15 cellular contexts compared by ENCODE assay signal in genomic region chr2:97727296-97727695, GRCh38. TPM values are rescaled to one million over a fixed set of nuclear protein-coding genes. Genes with fewer than 3 reads are reported as not detected.
DNase-seq lines count a peak whose midpoint lies in the region; ATAC-seq and TF ChIP-seq lines count a peak whose summit lies in the region.
"Had no signal": no experiment of that assay in that cellular context is flagged by ENCODE, and none has a peak within 500 bp of the region (broad histone marks: within the 10 kb centered on the region; RNA-seq: fewer than 3 reads in every experiment).

No MANE protein-coding gene starts in this region.

- H3K36me3 Mint-ChIP-seq in activated naive CD4-positive, alpha-beta T cell treated with anti-CD3 and anti-CD28 coated beads, Interleukin-2, amount 50 U/mL, for 24 hours: peaks cover 29% of the 10 kb centered on the region
- peaks cover 95% of the 10 kb centered on the region for H3K36me3 Mint-ChIP-seq in effector memory CD8-positive, alpha-beta T cell (ENCODE audit: insufficient read depth)
- peaks cover 1% of the 10 kb centered on the region for H3K36me3 Mint-ChIP-seq in progenitor cell of endocrine pancreas (ENCODE audit: insufficient read depth)

- no peaks in the 10 kb centered on the region for H3K36me3 ChIP-seq in WERI-Rb-1
- H3K36me3 ChIP-seq: MG63, right lobe of liver, upper lobe of left lung had no signal

- TF ChIP-seq CTCF in WERI-Rb-1 (IDR thresholded peaks at IDR 0.05; ENCODE audit: low read depth, low read length) (no peak), progenitor cell of endocrine pancreas (IDR thresholded peaks at IDR 0.05; ENCODE audit: unreplicated experiment) (no peak)

- ATAC-seq in effector memory CD8-positive, alpha-beta T cell (replicated peaks): no peak
- ATAC-seq in GM18907 (IDR thresholded peaks at IDR 0.05; ENCODE audit: unreplicated experiment): no peak
- no peak for ATAC-seq in HG03139 (IDR thresholded peaks at IDR 0.05; ENCODE audit: unreplicated experiment)

- no peak for DNase-seq in activated naive CD4-positive, alpha-beta T cell treated with anti-CD3 and anti-CD28 coated beads, Interleukin-2, amount 50 U/mL, for 16 hours
- DNase-seq in WERI-Rb-1 (no peak), progenitor cell of endocrine pancreas (ENCODE audit: low spot score, unreplicated experiment) (no peak), NCI-H69 (lab: John Stamatoyannopoulos, UW) (no peak)
- no peak for DNase-seq in effector memory CD8-positive, alpha-beta T cell
- DNase-seq: cortex of kidney, DND-41, upper lobe of left lung had no signal

- peak overlapping the region; percentile 91 for H3K27ac Mint-ChIP-seq in activated naive CD4-positive, alpha-beta T cell treated with anti-CD3 and anti-CD28 coated beads, Interleukin-2, amount 50 U/mL, for 24 hours
- H3K27ac Mint-ChIP-seq in effector memory CD8-positive, alpha-beta T cell: peak overlapping the region; percentile 85 to 87
- H3K27ac Mint-ChIP-seq in progenitor cell of endocrine pancreas: peak overlapping the region; percentile 33
- H3K27ac Mint-ChIP-seq: mesothelial cell of epicardium had no signal

- H3K4me3 Mint-ChIP-seq in activated naive CD4-positive, alpha-beta T cell treated with anti-CD3 and anti-CD28 coated beads, Interleukin-2, amount 50 U/mL, for 24 hours: no peak overlapping the region
- H3K4me3 Mint-ChIP-seq in effector memory CD8-positive, alpha-beta T cell: peak overlapping the region; percentile 29 to 62
- no peak overlapping the region for H3K4me3 Mint-ChIP-seq in progenitor cell of endocrine pancreas (ENCODE audit: low read depth)
- H3K4me3 Mint-ChIP-seq: mesothelial cell of epicardium had no signal

- H3K9me3 Mint-ChIP-seq in activated naive CD4-positive, alpha-beta T cell treated with anti-CD3 and anti-CD28 coated beads, Interleukin-2, amount 50 U/mL, for 24 hours: no peaks in the 10 kb centered on the region
- H3K9me3 Mint-ChIP-seq in effector memory CD8-positive, alpha-beta T cell: no peaks in the 10 kb centered on the region
- H3K9me3 Mint-ChIP-seq in progenitor cell of endocrine pancreas (ENCODE audit: low read depth): no peaks in the 10 kb centered on the region
- H3K9me3 Mint-ChIP-seq: mesothelial cell of epicardium had no signal

- peaks cover 10% of the 10 kb centered on the region for H3K9me3 ChIP-seq in WERI-Rb-1 (ENCODE audit: severe bottlenecking)
- H3K9me3 ChIP-seq: right lobe of liver had no signal

- peak overlapping the region; percentile 83 for H3K27ac ChIP-seq in WERI-Rb-1
- H3K27ac ChIP-seq: GM23248, right lobe of liver, upper lobe of left lung had no signal

- H3K27me3 ChIP-seq in WERI-Rb-1 (ENCODE audit: insufficient read depth, low read depth, severe bottlenecking): no peaks in the 10 kb centered on the region
- H3K27me3 ChIP-seq: MG63, right lobe of liver, upper lobe of left lung had no signal

- H3K4me3 ChIP-seq in WERI-Rb-1 (ENCODE audit: low read depth, low read length): no peak overlapping the region
- H3K4me3 ChIP-seq: GM23248, MG63, right lobe of liver, upper lobe of left lung had no signal

- H3K4me1 Mint-ChIP-seq in activated naive CD4-positive, alpha-beta T cell treated with anti-CD3 and anti-CD28 coated beads, Interleukin-2, amount 50 U/mL, for 24 hours: peaks cover 80% of the 10 kb centered on the region
- H3K4me1 Mint-ChIP-seq in effector memory CD8-positive, alpha-beta T cell (ENCODE audit: low read depth in 2 of 2): peaks cover 70 to 75% of the 10 kb centered on the region in 2 donors
- H3K4me1 Mint-ChIP-seq in progenitor cell of endocrine pancreas (ENCODE audit: low read depth): peaks cover 25% of the 10 kb centered on the region

- H3K27me3 Mint-ChIP-seq in activated naive CD4-positive, alpha-beta T cell treated with anti-CD3 and anti-CD28 coated beads, Interleukin-2, amount 50 U/mL, for 24 hours: no peaks in the 10 kb centered on the region
- no peaks in the 10 kb centered on the region for H3K27me3 Mint-ChIP-seq in effector memory CD8-positive, alpha-beta T cell
- no peaks in the 10 kb centered on the region for H3K27me3 Mint-ChIP-seq in progenitor cell of endocrine pancreas

RNA-seq across cellular contexts. Expression of gene ZAP70, which starts 13.9 kb away (rescaled TPM):
- total RNA-seq in progenitor cell of endocrine pancreas: 2.6 and 3.8 TPM in 2 replicates
- total RNA-seq: GM23248 had no signal

RNA-seq across cellular contexts. Expression of gene C2orf92, which starts 57.8 kb away (rescaled TPM):
- 15.9 and 17.4 TPM in 2 replicates for total RNA-seq in progenitor cell of endocrine pancreas

Comparison
In these comparisons a context has a peak if more than half of its experiments do, and no peak if none do; other contexts are left out.
1. H3K27ac Mint-ChIP-seq: peak in every context shown above with its lines; median percentile 91 in activated naive CD4-positive, alpha-beta T cell treated with anti-CD3 and anti-CD28 coated beads, Interleukin-2, amount 50 U/mL, for 24 hours; 86 in effector memory CD8-positive, alpha-beta T cell; 33 in progenitor cell of endocrine pancreas.
2. H3K4me3 Mint-ChIP-seq: peak in effector memory CD8-positive, alpha-beta T cell (2 of 2); none in activated naive CD4-positive, alpha-beta T cell treated with anti-CD3 and anti-CD28 coated beads, Interleukin-2, amount 50 U/mL, for 24 hours (single experiment) and progenitor cell of endocrine pancreas (single experiment).